12 cellular contexts compared by ENCODE assay signal in genomic region chr17:35892091-35892637, GRCh38. TPM values are rescaled to one million over a fixed set of nuclear protein-coding genes. Genes with fewer than 3 reads are reported as not detected.
DNase-seq lines count a peak whose midpoint lies in the region; ATAC-seq, FAIRE-seq and TF ChIP-seq lines count a peak whose summit lies in the region.
"Had no signal": no experiment of that assay in that cellular context is flagged by ENCODE, and none has a peak within 500 bp of the region (broad histone marks: within the 10 kb centered on the region; RNA-seq: fewer than 3 reads in every experiment).

No MANE protein-coding gene starts in this region.

- DNase-seq in NK-92 treated with Interleukin-12 subunit alpha and Interleukin-12 subunit beta, amount 100 ng/mL, for 24 hours (lab: John Stamatoyannopoulos, UW) = peak; percentile 71
- DNase-seq in NK-92 (lab: John Stamatoyannopoulos, UW; ENCODE audit: unreplicated experiment) (no peak), fibroblast of pulmonary artery (ENCODE audit: low read depth) (peak; percentile 56), kidney (no peak), NCI-H524 (lab: John Stamatoyannopoulos, UW) (no peak)
- peak; percentile 90 for DNase-seq in activated CD8-positive, alpha-beta T cell treated with anti-CD3 and anti-CD28 coated beads for 36 hours
- peak; percentile 63 for DNase-seq in stimulated activated CD8-positive, alpha-beta memory T cell treated with anti-CD3 and anti-CD28 coated beads, Interleukin-4, amount 100 ng/mL, for 24 hours (ENCODE audit: low read depth)
- DNase-seq: 8988T had no signal

- no peaks in the 10 kb centered on the region for H3K36me3 Mint-ChIP-seq in activated CD8-positive, alpha-beta T cell treated with anti-CD3 and anti-CD28 coated beads for 36 hours (ENCODE audit: low read depth)

- H3K27ac ChIP-seq in kidney (ENCODE audit: low read depth in 2 of 2, low read length in 2 of 2) = no peak overlapping the region

- peaks cover 71% of the 10 kb centered on the region for H3K4me1 Mint-ChIP-seq in activated CD8-positive, alpha-beta T cell treated with anti-CD3 and anti-CD28 coated beads for 36 hours (ENCODE audit: low read depth)

- no peak for FAIRE-seq in kidney (lab: Jason Lieb, UNC)

- intact Hi-C loops in activated CD8-positive, alpha-beta T cell treated with anti-CD3 and anti-CD28 coated beads for 36 hours (cut with micrococcal nuclease) = loop anchor here (10.0 kb wide), 1 partner anchor 203 kb away; the partner anchor contains the start of gene CCL3
- intact Hi-C loops in kidney (cut with DNase I) = no loop called here

- H3K27ac Mint-ChIP-seq in activated CD8-positive, alpha-beta T cell treated with anti-CD3 and anti-CD28 coated beads for 36 hours = peak overlapping the region; percentile 86

- POLR2A ChIA-PET in activated CD8-positive, alpha-beta T cell treated with anti-CD3 and anti-CD28 coated beads for 36 hours (lab: Charles Lee) = interaction anchor here (0.9 to 17.7 kb wide), 3 partner anchors 11 to 51 kb away, joined by 3 to 239 read pairs (median 3); partner anchors contain the start of genes CCL5 and LYZL6

- peaks cover 0 to 4% of the 10 kb centered on the region in 2 donors for H3K4me1 ChIP-seq in kidney (ENCODE audit: control insufficient read depth in 1 of 2, insufficient read depth in 1 of 2, low read depth in 1 of 2, low read length in 2 of 2)

- no peak for TF ChIP-seq CTCF in activated CD8-positive, alpha-beta T cell treated with anti-CD3 and anti-CD28 coated beads for 36 hours (IDR thresholded peaks at IDR 0.05)
- TF ChIP-seq CTCF in fibroblast of pulmonary artery (IDR thresholded peaks at IDR 0.05; ENCODE audit: low read length, missing control alignments) (no peak), kidney (IDR thresholded peaks at IDR 0.05; ENCODE audit: borderline replicate concordance, extremely low read depth, insufficient read depth) (no peak)

- no peaks in the 10 kb centered on the region for H3K27me3 Mint-ChIP-seq in activated CD8-positive, alpha-beta T cell treated with anti-CD3 and anti-CD28 coated beads for 36 hours

- H3K9me3 ChIP-seq in kidney (ENCODE audit: control insufficient read depth in 1 of 2, low read length in 2 of 2) = no peaks in the 10 kb centered on the region

- no peaks in the 10 kb centered on the region for H3K36me3 ChIP-seq in kidney (ENCODE audit: control insufficient read depth in 1 of 2, insufficient read depth in 2 of 2, low read length in 2 of 2)

- H3K9me3 Mint-ChIP-seq in activated CD8-positive, alpha-beta T cell treated with anti-CD3 and anti-CD28 coated beads for 36 hours = no peaks in the 10 kb centered on the region

- CTCF ChIA-PET in activated CD8-positive, alpha-beta T cell treated with anti-CD3 and anti-CD28 coated beads for 36 hours (lab: Charles Lee) = interaction anchor here (0.9 to 2.0 kb wide), 8 partner anchors 12 to 257 kb away, joined by 3 to 6 read pairs (median 4); partner anchors contain the start of gene CCL5

- ATAC-seq in activated CD8-positive, alpha-beta T cell treated with anti-CD3 and anti-CD28 coated beads for 36 hours = peak; percentile 59
- no peak for ATAC-seq in HG03354 (IDR thresholded peaks at IDR 0.05; ENCODE audit: poor library complexity, severe bottlenecking, unreplicated experiment)
- ATAC-seq: esophagus mucosa had no signal

- no peak overlapping the region for H3K4me3 Mint-ChIP-seq in activated CD8-positive, alpha-beta T cell treated with anti-CD3 and anti-CD28 coated beads for 36 hours

- no peak overlapping the region for H3K9ac ChIP-seq in kidney (ENCODE audit: low read length in 2 of 2)

- H3K4me3 ChIP-seq in fibroblast of pulmonary artery (replicated peaks; ENCODE audit: low read depth, low read length) (no peak overlapping the region), kidney (ENCODE audit: low read length in 2 of 2) (no peak overlapping the region)

RNA-seq across cellular contexts. Expression of gene CCL5, which starts 12.0 kb away (rescaled TPM):
- 100 to 1,000 TPM; 156 to 158 TPM for total RNA-seq in activated CD8-positive, alpha-beta T cell treated with anti-CD3 and anti-CD28 coated beads for 36 hours
- total RNA-seq in kidney = 10.3 TPM
- 4.2 TPM for polyA plus RNA-seq in kidney (ENCODE audit: insufficient read depth, low read depth, low replicate concordance)
- total RNA-seq: H4 had no signal

RNA-seq across cellular contexts. Expression of gene HEATR9, which starts 23.5 kb away (rescaled TPM):
- under 1 TPM; 0.38 to 0.70 TPM for total RNA-seq in activated CD8-positive, alpha-beta T cell treated with anti-CD3 and anti-CD28 coated beads for 36 hours
- 0.16 TPM for total RNA-seq in kidney
- not detected for polyA plus RNA-seq in kidney (ENCODE audit: insufficient read depth, low read depth, low replicate concordance)
- total RNA-seq: esophagus mucosa, H4, myocyte had no signal

RNA-seq across cellular contexts. Expression of gene RDM1, which starts 38.4 kb away (rescaled TPM):
- 10 to 100 TPM; 12.6 to 16.0 TPM for total RNA-seq in activated CD8-positive, alpha-beta T cell treated with anti-CD3 and anti-CD28 coated beads for 36 hours
- total RNA-seq in kidney = not detected
- 0.56 TPM for polyA plus RNA-seq in kidney (ENCODE audit: insufficient read depth, low read depth, low replicate concordance)
- total RNA-seq: myocyte had no signal

RNA-seq across cellular contexts. Expression of gene LYZL6, which starts 51.3 kb away (rescaled TPM):
- total RNA-seq in activated CD8-positive, alpha-beta T cell treated with anti-CD3 and anti-CD28 coated beads for 36 hours = not detected
- not detected for total RNA-seq in kidney
- not detected for polyA plus RNA-seq in kidney (ENCODE audit: insufficient read depth, low read depth, low replicate concordance)
- total RNA-seq: esophagus mucosa, H4, myocyte had no signal

Comparison
In these comparisons a context has a peak if more than half of its experiments do, and no peak if none do; other contexts are left out.
1. DNase-seq: peak in NK-92 treated with Interleukin-12 subunit alpha and Interleukin-12 subunit beta, amount 100 ng/mL, for 24 hours (single experiment), activated CD8-positive, alpha-beta T cell treated with anti-CD3 and anti-CD28 coated beads for 36 hours (single experiment), fibroblast of pulmonary artery (single experiment) and stimulated activated CD8-positive, alpha-beta memory T cell treated with anti-CD3 and anti-CD28 coated beads, Interleukin-4, amount 100 ng/mL, for 24 hours (single experiment); none in NK-92 (single experiment), kidney (single experiment) and NCI-H524 (0 of 2).
2. RNA of gene CCL5, which starts 12.0 kb away (total RNA-seq): 156 to 158 TPM in activated CD8-positive, alpha-beta T cell treated with anti-CD3 and anti-CD28 coated beads for 36 hours; 10.3 TPM in kidney (single experiment); every median in the first group is over 10 times any median in the second.
3. RNA of gene RDM1, which starts 38.4 kb away (total RNA-seq): 12.6 to 16.0 TPM in activated CD8-positive, alpha-beta T cell treated with anti-CD3 and anti-CD28 coated beads for 36 hours; not detected in kidney (single experiment); every median in the first group is over 10 times any median in the second.